ENCODE assay signal across 19 cellular contexts in genomic region chr16:84763629-84764028, GRCh38. TPM values are rescaled to one million over a fixed set of nuclear protein-coding genes. Genes with fewer than 3 reads are reported as not detected.
DNase-seq lines count a peak whose midpoint lies in the region; ATAC-seq, FAIRE-seq and TF ChIP-seq lines count a peak whose summit lies in the region.
"Had no signal": no experiment of that assay in that cellular context is flagged by ENCODE, and none has a peak within 500 bp of the region (broad histone marks: within the 10 kb centered on the region; RNA-seq: fewer than 3 reads in every experiment).

No MANE protein-coding gene starts in this region.

- H3K4me3 ChIP-seq in coronary artery: no peak overlapping the region
- H3K4me3 ChIP-seq: BLaER1 treated with 17β-estradiol and CSF1 and Interleukin-3, amounts not matched to agents 10 nM and 100 nM; SK-N-MC had no signal

- POLR2A ChIA-PET in naive thymus-derived CD8-positive, alpha-beta T cell (lab: Charles Lee): no interaction called here
- POLR2A ChIA-PET in T-cell (lab: Charles Lee): no interaction called here

- no peaks in the 10 kb centered on the region for H3K27me3 Mint-ChIP-seq in naive thymus-derived CD8-positive, alpha-beta T cell
- H3K27me3 Mint-ChIP-seq in T-cell: no peaks in the 10 kb centered on the region

- H3K36me3 Mint-ChIP-seq in naive thymus-derived CD8-positive, alpha-beta T cell: peaks cover 6 to 78% (median 41%) of the 10 kb centered on the region in 3 donors
- H3K36me3 Mint-ChIP-seq in T-cell: peaks cover 74% of the 10 kb centered on the region

- peak; percentile 89 for FAIRE-seq in HTR-8/SVneo (lab: Jason Lieb, UNC)

- TF ChIP-seq CTCF in coronary artery (IDR thresholded peaks at IDR 0.05): no peak

- H3K27ac ChIP-seq in coronary artery: no peak overlapping the region
- H3K27ac ChIP-seq: SK-N-MC had no signal

- DNase-seq in COLO668 (lab: John Stamatoyannopoulos, UW; ENCODE audit: unreplicated experiment) (peak; percentile 14), HTR-8/SVneo (ENCODE audit: insufficient read length, low spot score) (no peak), coronary artery (ENCODE audit: low spot score) (peak; percentile 33), T-cell (no peak), amniotic stem cell (lab: John Stamatoyannopoulos, UW) (no peak), NK-92 (lab: John Stamatoyannopoulos, UW; ENCODE audit: unreplicated experiment) (no peak), activated gamma-delta T cell treated with Interleukin-2 at 50 U/mL for 16 hours (no peak)
- no peak for DNase-seq in naive thymus-derived CD8-positive, alpha-beta T cell
- DNase-seq: DMS153, H7, KBM-7, NCI-H187, NCI-H2107, NCI-H510A, NCI-H748 treated with DMSO at 0.1 percent for 48 hours, OCI-M1, SHP77 had no signal

- H3K9me3 Mint-ChIP-seq in naive thymus-derived CD8-positive, alpha-beta T cell: no peaks in the 10 kb centered on the region
- no peaks in the 10 kb centered on the region for H3K9me3 Mint-ChIP-seq in T-cell

- ATAC-seq in naive thymus-derived CD8-positive, alpha-beta T cell: no peak
- ATAC-seq in T-cell (replicated peaks in 1 of 4): no peak

- no peak overlapping the region for H3K4me3 Mint-ChIP-seq in naive thymus-derived CD8-positive, alpha-beta T cell
- no peak overlapping the region for H3K4me3 Mint-ChIP-seq in T-cell

- H3K27ac Mint-ChIP-seq in naive thymus-derived CD8-positive, alpha-beta T cell: peak overlapping the region in 6 of 10 donors; percentile 6 to 89 (median 42)
- H3K27ac Mint-ChIP-seq in T-cell: peak overlapping the region in 1 of 2 donors; percentile 5

- H3K4me1 Mint-ChIP-seq in naive thymus-derived CD8-positive, alpha-beta T cell: peaks cover 33 to 69% (median 53%) of the 10 kb centered on the region in 4 donors
- peaks cover 45 to 79% (median 72%) of the 10 kb centered on the region in 3 donors for H3K4me1 Mint-ChIP-seq in T-cell

- CTCF ChIA-PET in T-cell (lab: Charles Lee): interaction anchor here in 1 of 2 donors (0.6 kb wide), 1 partner anchor 11 kb away, joined by 3 read pairs; no protein-coding TSS in a partner anchor

RNA-seq across cellular contexts. Expression of gene CRISPLD2, which starts 56.2 kb away (rescaled TPM):
- not detected for total RNA-seq in naive thymus-derived CD8-positive, alpha-beta T cell
- under 1 TPM; 0.05 to 0.24 (median 0.07) TPM for polyA plus RNA-seq in naive thymus-derived CD8-positive, alpha-beta T cell
- total RNA-seq in T-cell: 1 to 10 TPM in 4 of 5 donors, under 1 TPM in 1; 0.76 to 2.8 (median 1.8) TPM

Comparison
In these comparisons a context has a peak if more than half of its experiments do, and no peak if none do; other contexts are left out.
1. DNase-seq: peak in COLO668 (single experiment) and coronary artery (single experiment); none in HTR-8/SVneo (single experiment), naive thymus-derived CD8-positive, alpha-beta T cell (0 of 10), T-cell (0 of 34), amniotic stem cell (single experiment), NK-92 (single experiment) and activated gamma-delta T cell treated with Interleukin-2 at 50 U/mL for 16 hours (single experiment).